In genomic region chr21:43825610-43825935, GRCh38 we compare ENCODE assay signal across 1 cellular context.
TF ChIP-seq lines count a peak whose summit lies in the region.

No MANE protein-coding gene starts in this region.

TF ChIP-seq in SK-N-SH treated with all-trans-retinoic acid at 6 μM for 48 hours, 23 proteins besides CTCF, POLR2A, EP300 and RAD21 (continued from another document):
- TF ChIP-seq ZC3H10 (CRISPR knock-in tag; IDR thresholded peaks at IDR 0.05) (no peak), CSDC2 (CRISPR knock-in tag; IDR thresholded peaks at IDR 0.05) (no peak), BACH2 (CRISPR knock-in tag; IDR thresholded peaks at IDR 0.05; ENCODE audit: borderline replicate concordance) (no peak), CREB5 (CRISPR knock-in tag; IDR thresholded peaks at IDR 0.05; ENCODE audit: low read depth) (no peak), ZNF70 (CRISPR knock-in tag; IDR thresholded peaks at IDR 0.05) (no peak), ESRRG (CRISPR knock-in tag; IDR thresholded peaks at IDR 0.05) (no peak), SNAI2 (CRISPR knock-in tag; IDR thresholded peaks at IDR 0.05) (no peak), ISL1 (CRISPR knock-in tag; IDR thresholded peaks at IDR 0.05) (no peak), ZFP3 (CRISPR knock-in tag; IDR thresholded peaks at IDR 0.05) (no peak), GLIS3 (CRISPR knock-in tag; IDR thresholded peaks at IDR 0.05) (no peak), RARB (CRISPR knock-in tag; IDR thresholded peaks at IDR 0.05) (no peak), OSR1 (CRISPR knock-in tag; IDR thresholded peaks at IDR 0.05) (no peak), TOX (CRISPR knock-in tag; IDR thresholded peaks at IDR 0.05; ENCODE audit: borderline replicate concordance) (no peak), ZFP30 (CRISPR knock-in tag; IDR thresholded peaks at IDR 0.05) (no peak)
- TF ChIP-seq, protein P1, sequence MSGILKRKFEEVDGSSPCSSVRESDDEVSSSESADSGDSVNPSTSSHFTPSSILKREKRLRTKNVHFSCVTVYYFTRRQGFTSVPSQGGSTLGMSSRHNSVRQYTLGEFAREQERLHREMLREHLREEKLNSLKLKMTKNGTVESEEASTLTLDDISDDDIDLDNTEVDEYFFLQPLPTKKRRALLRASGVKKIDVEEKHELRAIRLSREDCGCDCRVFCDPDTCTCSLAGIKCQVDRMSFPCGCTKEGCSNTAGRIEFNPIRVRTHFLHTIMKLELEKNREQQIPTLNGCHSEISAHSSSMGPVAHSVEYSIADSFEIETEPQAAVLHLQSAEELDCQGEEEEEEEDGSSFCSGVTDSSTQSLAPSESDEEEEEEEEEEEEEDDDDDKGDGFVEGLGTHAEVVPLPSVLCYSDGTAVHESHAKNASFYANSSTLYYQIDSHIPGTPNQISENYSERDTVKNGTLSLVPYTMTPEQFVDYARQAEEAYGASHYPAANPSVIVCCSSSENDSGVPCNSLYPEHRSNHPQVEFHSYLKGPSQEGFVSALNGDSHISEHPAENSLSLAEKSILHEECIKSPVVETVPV (CRISPR knock-in tag; IDR thresholded peaks at IDR 0.05) = no peak
- TF ChIP-seq, protein P2, sequence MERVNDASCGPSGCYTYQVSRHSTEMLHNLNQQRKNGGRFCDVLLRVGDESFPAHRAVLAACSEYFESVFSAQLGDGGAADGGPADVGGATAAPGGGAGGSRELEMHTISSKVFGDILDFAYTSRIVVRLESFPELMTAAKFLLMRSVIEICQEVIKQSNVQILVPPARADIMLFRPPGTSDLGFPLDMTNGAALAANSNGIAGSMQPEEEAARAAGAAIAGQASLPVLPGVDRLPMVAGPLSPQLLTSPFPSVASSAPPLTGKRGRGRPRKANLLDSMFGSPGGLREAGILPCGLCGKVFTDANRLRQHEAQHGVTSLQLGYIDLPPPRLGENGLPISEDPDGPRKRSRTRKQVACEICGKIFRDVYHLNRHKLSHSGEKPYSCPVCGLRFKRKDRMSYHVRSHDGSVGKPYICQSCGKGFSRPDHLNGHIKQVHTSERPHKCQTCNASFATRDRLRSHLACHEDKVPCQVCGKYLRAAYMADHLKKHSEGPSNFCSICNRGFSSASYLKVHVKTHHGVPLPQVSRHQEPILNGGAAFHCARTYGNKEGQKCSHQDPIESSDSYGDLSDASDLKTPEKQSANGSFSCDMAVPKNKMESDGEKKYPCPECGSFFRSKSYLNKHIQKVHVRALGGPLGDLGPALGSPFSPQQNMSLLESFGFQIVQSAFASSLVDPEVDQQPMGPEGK (CRISPR knock-in tag; IDR thresholded peaks at IDR 0.05; ENCODE audit: borderline replicate concordance) = no peak
